Comparison of ENCODE assay signal across 15 cellular contexts in the genomic region with DNA sequence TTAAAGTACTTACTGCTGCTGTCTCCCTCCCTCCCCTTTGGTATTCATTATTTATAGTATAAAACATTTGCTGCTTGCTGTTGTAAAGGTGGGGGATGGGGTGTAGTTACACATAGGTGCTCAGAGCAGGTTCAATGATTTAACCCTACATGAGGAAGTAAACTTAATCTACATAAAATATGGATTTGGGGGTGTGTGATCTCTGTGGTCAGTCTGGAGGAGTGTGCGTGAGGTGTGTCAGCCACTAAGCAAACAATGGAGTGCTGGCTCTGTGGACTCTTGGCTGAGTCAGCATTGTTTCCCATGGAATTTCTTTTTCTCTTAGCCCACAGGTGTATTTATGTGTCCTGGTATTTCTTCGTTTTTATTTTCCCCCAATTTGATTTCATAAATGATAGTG.
DNase-seq lines count a peak whose midpoint lies in the region; ATAC-seq and TF ChIP-seq lines count a peak whose summit lies in the region.
"Had no signal": no experiment of that assay in that cellular context is flagged by ENCODE, and none has a peak within 500 bp of the region (broad histone marks: within the 10 kb centered on the region; RNA-seq: fewer than 3 reads in every experiment).

No MANE protein-coding gene starts in this region.

- POLR2A ChIA-PET in activated CD8-positive, alpha-beta T cell treated with anti-CD3 and anti-CD28 coated beads for 36 hours (lab: Charles Lee) = no interaction called here

- no peak overlapping the region for H3K4me3 Mint-ChIP-seq in activated CD8-positive, alpha-beta T cell treated with anti-CD3 and anti-CD28 coated beads for 36 hours
- H3K4me3 Mint-ChIP-seq: activated CD8-positive, alpha-beta memory T cell treated with anti-CD3 and anti-CD28 coated beads, Interleukin-2, amount 10 ng/mL, durations not matched to agents 7 days and 5 days; CD8-positive, alpha-beta memory T cell had no signal

- 18 to 22% methylated on average over 2 of the region's 2 CpGs for WGBS in body of pancreas, 2 donors

- H3K9me3 Mint-ChIP-seq in activated CD8-positive, alpha-beta T cell treated with anti-CD3 and anti-CD28 coated beads for 36 hours = no peaks in the 10 kb centered on the region

- CTCF ChIA-PET in activated CD8-positive, alpha-beta T cell treated with anti-CD3 and anti-CD28 coated beads for 36 hours (lab: Charles Lee) = no interaction called here

- H3K4me1 Mint-ChIP-seq in activated CD8-positive, alpha-beta T cell treated with anti-CD3 and anti-CD28 coated beads for 36 hours (ENCODE audit: low read depth) = no peaks in the 10 kb centered on the region
- H3K4me1 Mint-ChIP-seq: activated CD8-positive, alpha-beta memory T cell treated with anti-CD3 and anti-CD28 coated beads, Interleukin-2, amount 10 ng/mL, durations not matched to agents 7 days and 5 days; CD8-positive, alpha-beta memory T cell had no signal

- H3K27ac Mint-ChIP-seq in activated CD8-positive, alpha-beta T cell treated with anti-CD3 and anti-CD28 coated beads for 36 hours = no peak overlapping the region
- H3K27ac Mint-ChIP-seq: activated CD8-positive, alpha-beta memory T cell treated with anti-CD3 and anti-CD28 coated beads, Interleukin-2, amount 10 ng/mL, durations not matched to agents 7 days and 5 days had no signal

- H3K36me3 Mint-ChIP-seq in activated CD8-positive, alpha-beta T cell treated with anti-CD3 and anti-CD28 coated beads for 36 hours (ENCODE audit: low read depth) = no peaks in the 10 kb centered on the region
- H3K36me3 Mint-ChIP-seq: activated CD8-positive, alpha-beta memory T cell treated with anti-CD3 and anti-CD28 coated beads, Interleukin-2, amount 10 ng/mL, durations not matched to agents 7 days and 5 days; CD8-positive, alpha-beta memory T cell had no signal

- H3K79me2 ChIP-seq in DOHH2 (ENCODE audit: control insufficient read depth, low read length) = peaks cover 94% of the 10 kb centered on the region

- H3K27me3 ChIP-seq in DOHH2 (ENCODE audit: control insufficient read depth, low read length) (no peaks in the 10 kb centered on the region), body of pancreas (no peaks in the 10 kb centered on the region)
- H3K27me3 ChIP-seq: SJCRH30 had no signal

- no peaks in the 10 kb centered on the region for H3K9me2 ChIP-seq in DOHH2 (replicated peaks; ENCODE audit: control insufficient read depth, low read length)

- peak overlapping the region; percentile 29 for H3K4me2 ChIP-seq in DOHH2 (ENCODE audit: low read length)

- intact Hi-C loops in body of pancreas (cut with DNase I) = no loop called here
- intact Hi-C loops in activated CD8-positive, alpha-beta T cell treated with anti-CD3 and anti-CD28 coated beads for 36 hours (cut with micrococcal nuclease) = no loop called here

- peaks cover 12% of the 10 kb centered on the region for H3K27me3 Mint-ChIP-seq in activated CD8-positive, alpha-beta T cell treated with anti-CD3 and anti-CD28 coated beads for 36 hours

- H3K27ac ChIP-seq in DOHH2 (ENCODE audit: low read depth, low read length) (no peak overlapping the region), body of pancreas (no peak overlapping the region)
- H3K27ac ChIP-seq: SJCRH30 had no signal

- DNase-seq in NCI-H146 (lab: John Stamatoyannopoulos, UW) = peak; percentile 44
- DNase-seq in body of pancreas = peak; percentile 15 to 40 (median 24)
- peak; percentile 58 for DNase-seq in mucosa of gallbladder (ENCODE audit: low spot score)
- DNase-seq in GM10266 (ENCODE audit: extremely low spot score) = no peak
- no peak for DNase-seq in activated CD8-positive, alpha-beta T cell treated with anti-CD3 and anti-CD28 coated beads for 36 hours
- DNase-seq in inferior parietal cortex (ENCODE audit: extremely low spot score) = no peak
- DNase-seq: activated CD8-positive, alpha-beta memory T cell treated with anti-CD3 and anti-CD28 coated beads, Interleukin-2, amount 10 ng/mL, durations not matched to agents 7 days and 5 days; activated naive CD4-positive, alpha-beta T cell treated with Interleukin-2 at 50 U/mL for 16 hours; CD8-positive, alpha-beta memory T cell; head of caudate nucleus; NCI-H1048; NCI-H82; SJCRH30; stimulated activated naive CD8-positive, alpha-beta T cell treated with anti-CD3 and anti-CD28 coated beads, Interleukin-15, Interleukin-2, amounts not matched to agents 100 U/mL and 50 U/mL, for 24 hours had no signal

- peaks cover 6% of the 10 kb centered on the region for H3F3A ChIP-seq in DOHH2 (ENCODE audit: control insufficient read depth, insufficient read depth)

- no peak for TF ChIP-seq POLR2A in body of pancreas (IDR thresholded peaks at IDR 0.05)

- TF ChIP-seq CTCF in DOHH2 (IDR thresholded peaks at IDR 0.05; ENCODE audit: low read depth, low read length, poor library complexity, severe bottlenecking) = no peak
- TF ChIP-seq CTCF in body of pancreas (IDR thresholded peaks at IDR 0.05) = no peak
- TF ChIP-seq CTCF in GM10266 (IDR thresholded peaks at IDR 0.05; ENCODE audit: control insufficient read depth, insufficient read depth, low read depth, missing control alignments) = no peak
- no peak for TF ChIP-seq CTCF in activated CD8-positive, alpha-beta T cell treated with anti-CD3 and anti-CD28 coated beads for 36 hours (IDR thresholded peaks at IDR 0.05)

- no peaks in the 10 kb centered on the region for H3K9me3 ChIP-seq in DOHH2 (ENCODE audit: control insufficient read depth, insufficient read depth, low read length)
- no peaks in the 10 kb centered on the region for H3K9me3 ChIP-seq in body of pancreas
- H3K9me3 ChIP-seq: SJCRH30 had no signal

- H3K4me3 ChIP-seq in DOHH2 (ENCODE audit: low read length) = no peak overlapping the region
- H3K4me3 ChIP-seq in body of pancreas = no peak overlapping the region
- H3K4me3 ChIP-seq: SJCRH30 had no signal

- peak; percentile 50 for ATAC-seq in body of pancreas
- no peak for ATAC-seq in activated CD8-positive, alpha-beta T cell treated with anti-CD3 and anti-CD28 coated beads for 36 hours
- ATAC-seq: activated CD8-positive, alpha-beta memory T cell treated with anti-CD3 and anti-CD28 coated beads, Interleukin-2, amount 10 ng/mL, durations not matched to agents 7 days and 5 days; stimulated activated naive CD8-positive, alpha-beta T cell treated with anti-CD3 and anti-CD28 coated beads, Interleukin-15, Interleukin-2, amounts not matched to agents 100 U/mL and 50 U/mL, for 24 hours had no signal

- H4K20me1 ChIP-seq in DOHH2 (ENCODE audit: control insufficient read depth, insufficient read depth, low read depth, low read length) = peaks cover 25% of the 10 kb centered on the region

- H3K36me3 ChIP-seq in DOHH2 (ENCODE audit: control insufficient read depth, low read length) (no peaks in the 10 kb centered on the region), body of pancreas (replicated peaks in 1 of 2; ENCODE audit: insufficient read depth in 1 of 2, low read depth in 2 of 2) (no peaks in the 10 kb centered on the region)
- H3K36me3 ChIP-seq: SJCRH30 had no signal

- peaks cover 90% of the 10 kb centered on the region for H3K4me1 ChIP-seq in DOHH2 (ENCODE audit: control insufficient read depth, low read length)
- H3K4me1 ChIP-seq in body of pancreas = peaks cover 5% of the 10 kb centered on the region

Comparison
In these comparisons a context has a peak if more than half of its experiments do, and no peak if none do; other contexts are left out.
1. DNase-seq: peak in NCI-H146 (single experiment), body of pancreas (4 of 4) and mucosa of gallbladder (single experiment); none in GM10266 (single experiment), activated CD8-positive, alpha-beta T cell treated with anti-CD3 and anti-CD28 coated beads for 36 hours (single experiment) and inferior parietal cortex (single experiment).